In genomic region chr18:58042826-58043362, GRCh38 we compare ENCODE assay signal across 8 cellular contexts. TPM values are rescaled to one million over a fixed set of nuclear protein-coding genes. Genes with fewer than 3 reads are reported as not detected.
DNase-seq lines count a peak whose midpoint lies in the region; ATAC-seq and TF ChIP-seq lines count a peak whose summit lies in the region.

No MANE protein-coding gene starts in this region.

- H3K4me1 ChIP-seq in heart left ventricle (peaks cover 0 to 23% (median 7%) of the 10 kb centered on the region in 12 donors), right lobe of liver (peaks cover 0 to 26% (median 0%) of the 10 kb centered on the region in 4 donors), uterus (no peaks in the 10 kb centered on the region)

- peaks cover 0 to 12% (median 0%) of the 10 kb centered on the region in 9 donors for H3K27me3 ChIP-seq in heart left ventricle
- H3K27me3 ChIP-seq in right lobe of liver: no peaks in the 10 kb centered on the region
- no peaks in the 10 kb centered on the region for H3K27me3 ChIP-seq in uterus

- H3K27ac ChIP-seq in heart left ventricle (peak overlapping the region in 1 of 12 donors; percentile 76), right lobe of liver (peak overlapping the region in 1 of 3 donors; percentile 95), uterus (peak overlapping the region in 1 of 2 donors; percentile 84)

- TF ChIP-seq CTCF in heart left ventricle (IDR thresholded peaks at IDR 0.05) (no peak), astrocyte of the cerebellum (IDR thresholded peaks at IDR 0.05; ENCODE audit: low read depth, low read length, missing control alignments) (no peak), right lobe of liver (IDR thresholded peaks at IDR 0.05) (no peak), uterus (IDR thresholded peaks at IDR 0.05) (no peak)

- intact Hi-C loops in heart left ventricle (cut with DNase I) (loop anchor here (1.0 to 10.0 kb wide), 15 partner anchors 78 to 452 kb away; partner anchors contain the start of gene NARS1 (in 5 of the 10)), left ventricle myocardium superior (cut with micrococcal nuclease) (no loop called here), right lobe of liver (cut with DNase I) (loop anchor here in 1 of 2 donors (10.0 kb wide), 1 partner anchor 82 kb away; no protein-coding TSS in a partner anchor), uterus (cut with DNase I; ENCODE audit: low total_unique reads) (no loop called here)

- TF ChIP-seq POLR2A in heart left ventricle (IDR thresholded peaks at IDR 0.05) (no peak), right lobe of liver (IDR thresholded peaks at IDR 0.05) (no peak), uterus (IDR thresholded peaks at IDR 0.05) (no peak)

- DNase-seq in heart left ventricle (no peak), left ventricle myocardium superior (no peak), astrocyte of the cerebellum (ENCODE audit: low read depth) (no peak), right lobe of liver (no peak), uterus (no peak), NCI-H1092 treated with DMSO at 0.1 percent for 48 hours (lab: John Stamatoyannopoulos, UW) (no peak), EL (no peak), SW 1271 (lab: John Stamatoyannopoulos, UW) (no peak)

- in situ Hi-C loops in astrocyte of the cerebellum (cut with HindIII; ENCODE audit: low sequenced_read_pairs): no loop called here

- ATAC-seq in heart left ventricle (no peak), left ventricle myocardium superior (no peak), right lobe of liver (no peak)

- H3K9me3 ChIP-seq in heart left ventricle (no peaks in the 10 kb centered on the region), right lobe of liver (no peaks in the 10 kb centered on the region), uterus (no peaks in the 10 kb centered on the region)

- 9 to 12% (median 12%) methylated on average over 14 of the region's 14 CpGs for WGBS in heart left ventricle, 4 donors
- 14% methylated on average over 14 of the region's 14 CpGs for WGBS in right lobe of liver (ENCODE audit: insufficient coverage, low coverage, low lambda C conversion rate, missing lambda C conversion rate)

- peak overlapping the region in 11 of 12 donors; percentile 65 to 87 (median 81) for H3K4me3 ChIP-seq in heart left ventricle
- peak overlapping the region; percentile 76 for H3K4me3 ChIP-seq in astrocyte of the cerebellum (ENCODE audit: low read depth, low read length)
- H3K4me3 ChIP-seq in right lobe of liver: peak overlapping the region; percentile 61 to 86 (median 81)
- peak overlapping the region; percentile 43 to 76 for H3K4me3 ChIP-seq in uterus

- H3K36me3 ChIP-seq in heart left ventricle (no peaks in the 10 kb centered on the region), right lobe of liver (no peaks in the 10 kb centered on the region), uterus (no peaks in the 10 kb centered on the region)

RNA-seq across cellular contexts. Expression of gene NEDD4L, which starts 1.1 kb away (rescaled TPM):
- total RNA-seq in heart left ventricle (10 to 100 TPM; 33.8 to 64.1 (median 54.9) TPM), left ventricle myocardium superior (67.4 TPM), right lobe of liver (10 to 100 TPM; 21.5 to 41.0 (median 33.2) TPM), uterus (10 to 100 TPM in 3 of 4 donors, 1 to 10 TPM in 1; 6.2 to 45.9 (median 32.3) TPM)
- polyA plus RNA-seq in heart left ventricle: 10 to 100 TPM; 14.7 to 20.5 TPM

Comparison
In these comparisons a context has a peak if more than half of its experiments do, and no peak if none do; other contexts are left out.
1. intact Hi-C loops: an anchor here in heart left ventricle (1.0 to 10.0 kb wide); none called in left ventricle myocardium superior and uterus.